ENCODE assay signal across 1 cellular context in genomic region chr14:104140463-104141331, GRCh38.
TF ChIP-seq lines count a peak whose summit lies in the region.

No MANE protein-coding gene starts in this region.

TF ChIP-seq in GM23338, 12 proteins besides CTCF, POLR2A, EP300 and RAD21 (continued from another document):
- TF ChIP-seq, protein P1, sequence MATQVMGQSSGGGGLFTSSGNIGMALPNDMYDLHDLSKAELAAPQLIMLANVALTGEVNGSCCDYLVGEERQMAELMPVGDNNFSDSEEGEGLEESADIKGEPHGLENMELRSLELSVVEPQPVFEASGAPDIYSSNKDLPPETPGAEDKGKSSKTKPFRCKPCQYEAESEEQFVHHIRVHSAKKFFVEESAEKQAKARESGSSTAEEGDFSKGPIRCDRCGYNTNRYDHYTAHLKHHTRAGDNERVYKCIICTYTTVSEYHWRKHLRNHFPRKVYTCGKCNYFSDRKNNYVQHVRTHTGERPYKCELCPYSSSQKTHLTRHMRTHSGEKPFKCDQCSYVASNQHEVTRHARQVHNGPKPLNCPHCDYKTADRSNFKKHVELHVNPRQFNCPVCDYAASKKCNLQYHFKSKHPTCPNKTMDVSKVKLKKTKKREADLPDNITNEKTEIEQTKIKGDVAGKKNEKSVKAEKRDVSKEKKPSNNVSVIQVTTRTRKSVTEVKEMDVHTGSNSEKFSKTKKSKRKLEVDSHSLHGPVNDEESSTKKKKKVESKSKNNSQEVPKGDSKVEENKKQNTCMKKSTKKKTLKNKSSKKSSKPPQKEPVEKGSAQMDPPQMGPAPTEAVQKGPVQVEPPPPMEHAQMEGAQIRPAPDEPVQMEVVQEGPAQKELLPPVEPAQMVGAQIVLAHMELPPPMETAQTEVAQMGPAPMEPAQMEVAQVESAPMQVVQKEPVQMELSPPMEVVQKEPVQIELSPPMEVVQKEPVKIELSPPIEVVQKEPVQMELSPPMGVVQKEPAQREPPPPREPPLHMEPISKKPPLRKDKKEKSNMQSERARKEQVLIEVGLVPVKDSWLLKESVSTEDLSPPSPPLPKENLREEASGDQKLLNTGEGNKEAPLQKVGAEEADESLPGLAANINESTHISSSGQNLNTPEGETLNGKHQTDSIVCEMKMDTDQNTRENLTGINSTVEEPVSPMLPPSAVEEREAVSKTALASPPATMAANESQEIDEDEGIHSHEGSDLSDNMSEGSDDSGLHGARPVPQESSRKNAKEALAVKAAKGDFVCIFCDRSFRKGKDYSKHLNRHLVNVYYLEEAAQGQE (IDR thresholded peaks at IDR 0.05; ENCODE audit: unreplicated experiment) = no peak
